Comparison of ENCODE assay signal across 8 cellular contexts in the genomic region with DNA sequence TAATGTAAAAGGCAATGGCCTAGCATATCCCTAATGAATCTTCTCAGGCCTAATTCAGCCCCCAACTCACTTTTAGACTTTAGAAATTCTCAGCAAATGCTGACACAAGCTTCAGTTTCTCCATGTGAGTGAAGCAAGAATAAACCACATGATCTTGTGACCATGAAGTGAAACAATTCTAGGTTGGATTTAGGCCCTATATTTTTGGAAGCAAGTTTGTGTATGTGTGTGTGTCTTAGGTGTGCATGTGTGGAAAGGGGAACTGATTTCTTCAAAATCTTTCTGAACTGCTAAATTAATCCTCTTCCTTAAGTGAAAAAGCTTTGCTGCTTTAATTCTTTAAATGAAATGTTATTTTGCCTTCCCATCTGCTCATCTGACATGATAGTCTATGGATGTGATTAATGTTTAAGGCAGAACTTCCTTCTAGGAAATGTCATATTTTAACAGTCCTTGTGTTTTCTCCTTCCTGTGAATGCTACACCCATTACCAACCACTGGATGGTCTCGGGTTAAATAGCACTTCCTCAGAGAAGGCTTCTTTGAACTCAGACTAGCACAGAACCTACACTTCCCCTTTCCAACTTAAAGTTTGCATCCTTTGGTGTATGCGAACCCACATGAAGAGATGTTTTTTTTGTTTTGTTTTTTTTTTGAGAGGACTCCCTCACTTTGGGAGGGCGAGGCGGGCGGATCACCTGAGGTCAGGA. TPM values are rescaled to one million over a fixed set of nuclear protein-coding genes. Genes with fewer than 3 reads are reported as not detected.
DNase-seq lines count a peak whose midpoint lies in the region; ATAC-seq and TF ChIP-seq lines count a peak whose summit lies in the region.

No MANE protein-coding gene starts in this region.

- no peak for TF ChIP-seq CTCF in VCaP (conservative IDR thresholded peaks at IDR 0.05)
- TF ChIP-seq CTCF in osteocyte (IDR thresholded peaks at IDR 0.05) = no peak

- H3K36me3 Mint-ChIP-seq in osteocyte (ENCODE audit: unreplicated experiment) = no peaks in the 10 kb centered on the region

- in situ Hi-C loops in ACHN (cut with HindIII; ENCODE audit: low pct_ligation_motif_present, low pct_unique_long_range_greater_than_20kb, low sequenced_read_pairs) = no loop called here

- no peak overlapping the region for H3K4me3 Mint-ChIP-seq in osteocyte (ENCODE audit: unreplicated experiment)

- H3K4me1 Mint-ChIP-seq in osteocyte (ENCODE audit: unreplicated experiment) = peaks cover 18% of the 10 kb centered on the region

- H3K9me3 Mint-ChIP-seq in osteocyte (ENCODE audit: unreplicated experiment) = peaks cover 3% of the 10 kb centered on the region

- peak overlapping the region; percentile 81 for H3K27ac ChIP-seq in VCaP

- ATAC-seq in GM18858 (IDR thresholded peaks at IDR 0.05; ENCODE audit: unreplicated experiment) (peak; percentile 57), HG03025 (IDR thresholded peaks at IDR 0.05; ENCODE audit: low FRiP score, unreplicated experiment) (peak; percentile 57)

- DNase-seq in osteocyte (ENCODE audit: extremely low spot score, unreplicated experiment) = no peak
- no peak for DNase-seq in ACHN
- no peak for DNase-seq in 8988T
- DNase-seq in effector CD8-positive, alpha-beta T cell (lab: John Stamatoyannopoulos, UW) = no peak
- no peak for DNase-seq in NCI-H2196 treated with DMSO at 0.1 percent for 48 hours (lab: John Stamatoyannopoulos, UW; ENCODE audit: unreplicated experiment)

- H3K27ac Mint-ChIP-seq in osteocyte (ENCODE audit: unreplicated experiment) = peak overlapping the region; percentile 21

- H3K27me3 Mint-ChIP-seq in osteocyte (ENCODE audit: unreplicated experiment) = no peaks in the 10 kb centered on the region

RNA-seq across cellular contexts. Expression of gene TMEM144, which starts 1.2 kb away (rescaled TPM):
- total RNA-seq in osteocyte = 1.0 and 1.7 TPM in 2 replicates

RNA-seq across cellular contexts. Expression of gene GASK1B, which starts 36.3 kb away (rescaled TPM):
- total RNA-seq in osteocyte = 11.7 and 11.8 TPM in 2 replicates
